In the genomic region with DNA sequence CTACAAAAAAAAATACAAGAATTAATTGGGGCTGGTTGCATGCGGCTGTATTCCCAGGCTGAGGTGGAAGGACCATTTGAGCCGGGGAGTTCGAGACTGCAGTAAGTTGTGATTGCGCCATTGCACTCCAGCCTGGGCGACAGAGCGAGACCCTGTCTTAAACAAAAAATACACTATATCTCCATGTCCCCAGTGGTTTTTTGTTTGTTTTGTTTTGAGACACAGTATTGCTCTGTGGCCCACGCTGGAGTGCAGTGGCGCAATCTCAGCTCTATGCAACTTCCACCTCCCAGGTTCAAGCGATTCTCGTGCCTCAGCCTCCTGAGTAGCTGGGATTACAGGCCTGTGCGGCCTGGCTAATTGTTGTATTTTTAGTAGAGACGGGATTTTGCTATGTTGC, we compare ENCODE assay signal across 10 cellular contexts. TPM values are rescaled to one million over a fixed set of nuclear protein-coding genes. Genes with fewer than 3 reads are reported as not detected.
A peak's percentile ranks its signal among the peaks of the same experiment; 100 is the strongest.
DNase-seq lines count a peak whose midpoint lies in the region; ATAC-seq, FAIRE-seq and TF ChIP-seq lines count a peak whose summit lies in the region.
"Had no signal": no experiment of that assay in that cellular context is flagged by ENCODE, and none has a peak within 500 bp of the region (broad histone marks: within the 10 kb centered on the region; RNA-seq: fewer than 3 reads in every experiment).

No MANE protein-coding gene starts in this region.

- intact Hi-C loops in OCI-LY7 (cut with micrococcal nuclease; ENCODE audit: unreplicated experiment) (loop anchor here (5.0 kb wide), 1 partner anchor 46 kb away; the partner anchor contains the start of genes GOLGA2 and SWI5), endothelial cell of umbilical vein (cut with micrococcal nuclease) (loop anchor here (2.0 kb wide), 2 partner anchors 47 to 49 kb away; partner anchors contain the start of gene URM1)

- TF ChIP-seq CTCF in DOHH2 (IDR thresholded peaks at IDR 0.05; ENCODE audit: low read depth, low read length, poor library complexity, severe bottlenecking) (no peak), OCI-LY7 (conservative IDR thresholded peaks at IDR 0.05; ENCODE audit: low read length) (no peak), endothelial cell of umbilical vein (IDR thresholded peaks at IDR 0.05; ENCODE audit: extremely low read depth in 1 of 2, insufficient read depth in 1 of 2, low read depth in 1 of 2, low read length in 2 of 2) (no peak), parathyroid adenoma (IDR thresholded peaks at IDR 0.05) (no peak)

- H3K36me3 ChIP-seq in DOHH2 (ENCODE audit: control insufficient read depth, low read length): peaks cover 38% of the 10 kb centered on the region
- H3K36me3 ChIP-seq in OCI-LY7 (ENCODE audit: insufficient read depth, low read length): peaks cover 47% of the 10 kb centered on the region
- H3K36me3 ChIP-seq in endothelial cell of umbilical vein (ENCODE audit: control insufficient read depth in 2 of 2, extremely low read depth in 1 of 2, insufficient read depth in 2 of 2, low read length in 2 of 2): peaks cover 3 to 13% of the 10 kb centered on the region in 2 experiments
- no peaks in the 10 kb centered on the region for H3K36me3 ChIP-seq in parathyroid adenoma (ENCODE audit: control insufficient read depth, insufficient read depth, low read length)

- dilution Hi-C loops in endothelial cell of umbilical vein (cut with MboI; ENCODE audit: extremely low pct_ligation_motif_present, low sequenced_read_pairs): no loop called here

- peaks cover 23% of the 10 kb centered on the region for H3K4me1 ChIP-seq in DOHH2 (ENCODE audit: control insufficient read depth, low read length)
- peaks cover 22% of the 10 kb centered on the region for H3K4me1 ChIP-seq in OCI-LY7 (ENCODE audit: insufficient read depth, low read length, poor library complexity, severe bottlenecking)
- peaks cover 12% of the 10 kb centered on the region for H3K4me1 ChIP-seq in endothelial cell of umbilical vein (ENCODE audit: control insufficient read depth, extremely low read depth, insufficient read depth, low read length)
- peaks cover 2% of the 10 kb centered on the region for H3K4me1 ChIP-seq in parathyroid adenoma

- FAIRE-seq in endothelial cell of umbilical vein (lab: Jason Lieb, UNC): no peak

- H3K9me3 ChIP-seq in DOHH2 (ENCODE audit: control insufficient read depth, insufficient read depth, low read length): no peaks in the 10 kb centered on the region
- no peaks in the 10 kb centered on the region for H3K9me3 ChIP-seq in OCI-LY7 (ENCODE audit: low read length)
- no peaks in the 10 kb centered on the region for H3K9me3 ChIP-seq in endothelial cell of umbilical vein (replicated peaks; ENCODE audit: control insufficient read depth, insufficient read depth, low read length)
- no peaks in the 10 kb centered on the region for H3K9me3 ChIP-seq in parathyroid adenoma (ENCODE audit: control insufficient read depth, low read length)

- H3K9me2 ChIP-seq in DOHH2 (replicated peaks; ENCODE audit: control insufficient read depth, low read length): no peaks in the 10 kb centered on the region
- no peaks in the 10 kb centered on the region for H3K9me2 ChIP-seq in OCI-LY7 (ENCODE audit: insufficient read depth, low read length)

- ATAC-seq in HG03135 (IDR thresholded peaks at IDR 0.05; ENCODE audit: unreplicated experiment) (no peak), GM19328 (IDR thresholded peaks at IDR 0.05; ENCODE audit: unreplicated experiment) (no peak)

- no peak overlapping the region for H3K27ac ChIP-seq in DOHH2 (ENCODE audit: low read depth, low read length)
- peak overlapping the region; percentile 77 for H3K27ac ChIP-seq in OCI-LY7 (ENCODE audit: low read depth, low read length, poor library complexity, severe bottlenecking)
- H3K27ac ChIP-seq in endothelial cell of umbilical vein (ENCODE audit: insufficient read depth, low read depth, low read length): no peak overlapping the region
- no peak overlapping the region for H3K27ac ChIP-seq in parathyroid adenoma

- BruUV-seq in OCI-LY7 (replicated peaks; lab: Mats Ljungman, UMichigan) (no TSS peak), endothelial cell of umbilical vein (replicated peaks; lab: Mats Ljungman, UMichigan) (no TSS peak)

- H3K27me3 ChIP-seq in DOHH2 (ENCODE audit: control insufficient read depth, low read length) (no peaks in the 10 kb centered on the region), endothelial cell of umbilical vein (ENCODE audit: control insufficient read depth in 2 of 2, insufficient read depth in 2 of 2, low read length in 2 of 2) (no peaks in the 10 kb centered on the region), parathyroid adenoma (ENCODE audit: control insufficient read depth, insufficient read depth, low read length) (no peaks in the 10 kb centered on the region)

- no peaks in the 10 kb centered on the region for H3F3A ChIP-seq in DOHH2 (ENCODE audit: control insufficient read depth, insufficient read depth)

- H3K4me3 ChIP-seq in DOHH2 (ENCODE audit: low read length): peak overlapping the region; percentile 93
- H3K4me3 ChIP-seq in OCI-LY7 (ENCODE audit: low read depth, low read length, poor library complexity, severe bottlenecking): peak overlapping the region; percentile 81
- H3K4me3 ChIP-seq in endothelial cell of umbilical vein (replicated peaks in 1 of 3; ENCODE audit: insufficient read depth in 1 of 3, low read depth in 1 of 3, low read length in 3 of 3): peak overlapping the region; percentile 83 to 92 (median 83)
- H3K4me3 ChIP-seq in parathyroid adenoma (ENCODE audit: low read depth, low read length): peak overlapping the region; percentile 98

- H4K20me1 ChIP-seq in DOHH2 (ENCODE audit: control insufficient read depth, insufficient read depth, low read depth, low read length) (no peaks in the 10 kb centered on the region), OCI-LY7 (ENCODE audit: insufficient read depth, low read length) (peaks cover 4% of the 10 kb centered on the region; the same call in 1 of the 2 replicates), endothelial cell of umbilical vein (replicated peaks; ENCODE audit: control insufficient read depth, extremely low read depth, insufficient read depth, low read length) (no peaks in the 10 kb centered on the region)

- H2AFZ ChIP-seq in OCI-LY7 (ENCODE audit: low read length) (no peak overlapping the region), endothelial cell of umbilical vein (ENCODE audit: low read depth, low read length) (no peak overlapping the region), parathyroid adenoma (no peak overlapping the region)

- H3K79me2 ChIP-seq in DOHH2 (ENCODE audit: control insufficient read depth, low read length) (peaks cover 47% of the 10 kb centered on the region), OCI-LY7 (ENCODE audit: insufficient read depth, low read depth, low read length) (peaks cover 39% of the 10 kb centered on the region), endothelial cell of umbilical vein (ENCODE audit: control insufficient read depth, insufficient read depth, low read length) (peaks cover 25% of the 10 kb centered on the region), parathyroid adenoma (peaks cover 8% of the 10 kb centered on the region)

- no peak for DNase-seq in OCI-LY7 (ENCODE audit: low spot score)
- no peak for DNase-seq in endothelial cell of umbilical vein (ENCODE audit: low read depth, low spot score)
- DNase-seq in DMS79 (lab: John Stamatoyannopoulos, UW): no peak
- no peak for DNase-seq in DMS114 treated with DMSO at 0.1 percent for 48 hours (lab: John Stamatoyannopoulos, UW; ENCODE audit: unreplicated experiment)
- DNase-seq: erythroblast, NCI-H69 had no signal

- TF ChIP-seq POLR2A in endothelial cell of umbilical vein (IDR thresholded peaks at IDR 0.05; ENCODE audit: low read depth, low read length): no peak

- POLR2A ChIA-PET in OCI-LY7 (lab: Charles Lee): no interaction called here
- POLR2A ChIA-PET in endothelial cell of umbilical vein (lab: Charles Lee): no interaction called here

- CTCF ChIA-PET in OCI-LY7 (lab: Charles Lee; ENCODE audit: unreplicated experiment) (no interaction called here), endothelial cell of umbilical vein (lab: Charles Lee) (interaction anchor here (1.8 kb wide), 1 partner anchor 18 kb away, joined by 7 read pairs; no protein-coding TSS in a partner anchor)

- H3K4me2 ChIP-seq in DOHH2 (ENCODE audit: low read length) (peak overlapping the region; percentile 84), OCI-LY7 (ENCODE audit: low read length) (peak overlapping the region; percentile 86), endothelial cell of umbilical vein (ENCODE audit: insufficient read depth, low read length) (peak overlapping the region; percentile 90), parathyroid adenoma (ENCODE audit: low read length) (peak overlapping the region; percentile 75)

- H3K9me1 ChIP-seq in endothelial cell of umbilical vein (replicated peaks; ENCODE audit: control insufficient read depth, extremely low read depth, insufficient read depth, low read length): no peaks in the 10 kb centered on the region

- H3K9ac ChIP-seq in endothelial cell of umbilical vein (replicated peaks; ENCODE audit: extremely low read depth, insufficient read depth, low read length): no peak overlapping the region
- no peak overlapping the region for H3K9ac ChIP-seq in parathyroid adenoma

RNA-seq across cellular contexts. Expression of gene COQ4, which starts 1.1 kb away (rescaled TPM):
- total RNA-seq in OCI-LY7 (2014; rRNA removed; shearing (Covaris generic)): 42.4 and 53.4 TPM in 2 replicates
- total RNA-seq in OCI-LY7 (2022) (49.4 and 55.8 TPM in 2 replicates), endothelial cell of umbilical vein (44.4 and 46.6 TPM in 2 replicates)
- polyA plus RNA-seq in endothelial cell of umbilical vein: 78.1 and 83.2 TPM in 2 replicates
- 52.6 and 61.9 TPM in 2 replicates for polyA plus RNA-seq in endothelial cell of umbilical vein (2011; cell fraction: cytosol; rRNA removed)
- polyA plus RNA-seq in endothelial cell of umbilical vein (2011; cell fraction: nucleus; rRNA removed): 125 and 142 TPM in 2 replicates
- polyA plus RNA-seq in endothelial cell of umbilical vein (2012): 40.8 and 45.5 TPM in 2 replicates
- polyA minus RNA-seq in endothelial cell of umbilical vein: 37.6 and 50.1 TPM in 2 replicates
- 59.3 TPM for polyA minus RNA-seq in endothelial cell of umbilical vein (2011; cell fraction: cytosol; rRNA and poly(A)+ RNA removed)
- 42.6 and 45.5 TPM in 2 replicates for polyA minus RNA-seq in endothelial cell of umbilical vein (2011; cell fraction: nucleus; rRNA and poly(A)+ RNA removed)

RNA-seq across cellular contexts. Expression of gene TRUB2, which starts 1.5 kb away (rescaled TPM):
- total RNA-seq in OCI-LY7 (2014; rRNA removed; shearing (Covaris generic)): 29.7 and 31.3 TPM in 2 replicates
- total RNA-seq in OCI-LY7 (2022) (22.9 and 30.3 TPM in 2 replicates), endothelial cell of umbilical vein (35.4 and 39.3 TPM in 2 replicates)
- 17.6 and 21.1 TPM in 2 replicates for polyA plus RNA-seq in endothelial cell of umbilical vein
- 21.2 and 21.4 TPM in 2 replicates for polyA plus RNA-seq in endothelial cell of umbilical vein (2011; cell fraction: cytosol; rRNA removed)
- polyA plus RNA-seq in endothelial cell of umbilical vein (2011; cell fraction: nucleus; rRNA removed): 13.1 and 17.2 TPM in 2 replicates
- 39.7 and 44.6 TPM in 2 replicates for polyA plus RNA-seq in endothelial cell of umbilical vein (2012)
- 33.8 and 41.7 TPM in 2 replicates for polyA minus RNA-seq in endothelial cell of umbilical vein
- polyA minus RNA-seq in endothelial cell of umbilical vein (2011; cell fraction: cytosol; rRNA and poly(A)+ RNA removed): 49.6 TPM
- polyA minus RNA-seq in endothelial cell of umbilical vein (2011; cell fraction: nucleus; rRNA and poly(A)+ RNA removed): 5.5 and 5.8 TPM in 2 replicates

RNA-seq across cellular contexts. Expression of gene SLC27A4, which starts 16.5 kb away (rescaled TPM):
- 12.3 and 14.2 TPM in 2 replicates for total RNA-seq in OCI-LY7 (2014; rRNA removed; shearing (Covaris generic))
- 13.0 and 16.0 TPM in 2 replicates for total RNA-seq in OCI-LY7 (2022)
- total RNA-seq in endothelial cell of umbilical vein: 35.0 and 36.9 TPM in 2 replicates
- 29.9 and 31.8 TPM in 2 replicates for polyA plus RNA-seq in endothelial cell of umbilical vein
- 22.2 and 27.2 TPM in 2 replicates for polyA plus RNA-seq in endothelial cell of umbilical vein (2011; cell fraction: cytosol; rRNA removed)
- 27.5 and 29.6 TPM in 2 replicates for polyA plus RNA-seq in endothelial cell of umbilical vein (2011; cell fraction: nucleus; rRNA removed)
- 28.3 and 30.8 TPM in 2 replicates for polyA plus RNA-seq in endothelial cell of umbilical vein (2012)
- polyA minus RNA-seq in endothelial cell of umbilical vein: 36.0 and 40.1 TPM in 2 replicates
- polyA minus RNA-seq in endothelial cell of umbilical vein (2011; cell fraction: cytosol; rRNA and poly(A)+ RNA removed): 45.6 TPM
- polyA minus RNA-seq in endothelial cell of umbilical vein (2011; cell fraction: nucleus; rRNA and poly(A)+ RNA removed): 11.1 and 16.3 TPM in 2 replicates

RNA-seq across cellular contexts. Expression of gene URM1, which starts 47.4 kb away (rescaled TPM):
- 42.3 and 58.5 TPM in 2 replicates for total RNA-seq in OCI-LY7 (2014; rRNA removed; shearing (Covaris generic))
- 51.8 and 60.8 TPM in 2 replicates for total RNA-seq in OCI-LY7 (2022)
- total RNA-seq in endothelial cell of umbilical vein: 100 and 101 TPM in 2 replicates
- 86.5 and 98.7 TPM in 2 replicates for polyA plus RNA-seq in endothelial cell of umbilical vein
- 92.3 and 99.9 TPM in 2 replicates for polyA plus RNA-seq in endothelial cell of umbilical vein (2011; cell fraction: cytosol; rRNA removed)
- polyA plus RNA-seq in endothelial cell of umbilical vein (2011; cell fraction: nucleus; rRNA removed): 58.0 and 74.3 TPM in 2 replicates
- polyA plus RNA-seq in endothelial cell of umbilical vein (2012): 106 and 119 TPM in 2 replicates
- 45.4 and 46.4 TPM in 2 replicates for polyA minus RNA-seq in endothelial cell of umbilical vein
- polyA minus RNA-seq in endothelial cell of umbilical vein (2011; cell fraction: cytosol; rRNA and poly(A)+ RNA removed): 28.7 TPM
- 11.2 and 14.3 TPM in 2 replicates for polyA minus RNA-seq in endothelial cell of umbilical vein (2011; cell fraction: nucleus; rRNA and poly(A)+ RNA removed)

RNA-seq across cellular contexts. Expression of gene SWI5, which starts 47.7 kb away (rescaled TPM):
- 22.7 and 26.2 TPM in 2 replicates for total RNA-seq in OCI-LY7 (2014; rRNA removed; shearing (Covaris generic))
- total RNA-seq in OCI-LY7 (2022): 16.8 and 18.2 TPM in 2 replicates
- 21.2 and 25.2 TPM in 2 replicates for total RNA-seq in endothelial cell of umbilical vein
- 58.0 and 62.0 TPM in 2 replicates for polyA plus RNA-seq in endothelial cell of umbilical vein
- 76.4 and 82.8 TPM in 2 replicates for polyA plus RNA-seq in endothelial cell of umbilical vein (2011; cell fraction: cytosol; rRNA removed)
- 23.2 and 25.4 TPM in 2 replicates for polyA plus RNA-seq in endothelial cell of umbilical vein (2011; cell fraction: nucleus; rRNA removed)
- polyA plus RNA-seq in endothelial cell of umbilical vein (2012): 38.5 and 41.5 TPM in 2 replicates
- polyA minus RNA-seq in endothelial cell of umbilical vein: 17.0 and 20.1 TPM in 2 replicates
- 28.7 TPM for polyA minus RNA-seq in endothelial cell of umbilical vein (2011; cell fraction: cytosol; rRNA and poly(A)+ RNA removed)
- 3.7 and 4.8 TPM in 2 replicates for polyA minus RNA-seq in endothelial cell of umbilical vein (2011; cell fraction: nucleus; rRNA and poly(A)+ RNA removed)
